ENCODE assay signal across 1 cellular context in genomic region chr2:235981629-235982028, GRCh38.
TF ChIP-seq lines count a peak whose summit lies in the region.

No MANE protein-coding gene starts in this region.

TF ChIP-seq in endothelial cell of umbilical vein, 7 proteins besides CTCF, POLR2A, EP300 and RAD21:
- TF ChIP-seq EZH2 (IDR thresholded peaks at IDR 0.05; ENCODE audit: borderline replicate concordance, low read depth, low read length, severe bottlenecking), result no peak
- no peak for TF ChIP-seq MYC (IDR thresholded peaks at IDR 0.05; ENCODE audit: low read depth, low read length)
- no peak for TF ChIP-seq MAX (IDR thresholded peaks at IDR 0.05; ENCODE audit: insufficient read depth, insufficient read length)
- TF ChIP-seq JUN (IDR thresholded peaks at IDR 0.05; ENCODE audit: borderline replicate concordance, insufficient read depth, insufficient read length, low read depth), result no peak
- TF ChIP-seq GATA2 (IDR thresholded peaks at IDR 0.05; ENCODE audit: insufficient read depth, insufficient read length, low read depth, low read length), result no peak
- no peak for TF ChIP-seq POLR2AphosphoS5 (IDR thresholded peaks at IDR 0.05; ENCODE audit: insufficient read depth, low read depth, low read length)
- TF ChIP-seq FOS (IDR thresholded peaks at IDR 0.05; ENCODE audit: borderline replicate concordance, insufficient read depth, low read length), result no peak
